Comparison of ENCODE assay signal across 8 cellular contexts in the genomic region with DNA sequence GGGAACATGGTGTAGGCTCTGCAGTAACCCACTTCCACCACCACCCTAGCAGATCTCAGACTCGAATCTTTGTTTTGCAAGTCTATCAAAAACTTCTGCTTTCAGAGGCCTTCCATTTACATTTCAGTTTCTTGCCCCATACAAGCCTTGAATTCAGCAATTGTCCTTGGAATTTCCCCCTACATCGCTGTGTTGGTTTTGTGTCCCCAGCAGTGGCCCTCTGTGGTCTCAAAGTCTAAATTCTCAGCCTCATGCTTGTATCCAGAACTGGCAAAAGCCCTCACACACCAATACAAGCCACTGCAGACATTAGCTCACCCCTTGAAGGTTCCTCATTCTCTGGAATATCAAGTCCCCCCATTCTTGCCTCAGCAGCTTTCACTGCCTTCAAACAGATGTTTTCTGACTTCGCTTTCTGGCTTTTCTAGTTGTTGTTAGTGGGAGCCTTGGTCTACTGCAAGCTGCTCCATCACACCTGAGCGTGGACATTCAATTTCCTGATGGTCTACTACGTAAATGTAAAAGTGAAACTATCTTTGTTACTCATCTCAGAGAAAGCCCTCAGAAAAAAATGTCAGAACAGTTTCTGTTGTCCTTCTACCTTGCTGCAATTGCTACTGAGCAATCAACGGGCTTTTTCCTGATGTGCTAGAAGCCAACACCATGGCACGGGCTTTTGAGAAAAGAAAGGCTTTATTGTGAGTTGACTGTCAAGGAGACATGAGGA. TPM values are rescaled to one million over a fixed set of nuclear protein-coding genes. Genes with fewer than 3 reads are reported as not detected.
DNase-seq lines count a peak whose midpoint lies in the region; ATAC-seq and TF ChIP-seq lines count a peak whose summit lies in the region.

No MANE protein-coding gene starts in this region.

- H3K27ac ChIP-seq in Peyer's patch (peak overlapping the region; percentile 43 to 93 (median 50)), osteoblast (ENCODE audit: low read depth, low read length) (no peak overlapping the region)

- peak overlapping the region; percentile 68 for H2AFZ ChIP-seq in osteoblast (ENCODE audit: low read length)

- H4K20me1 ChIP-seq in osteoblast (ENCODE audit: insufficient read depth, low read length) = peaks cover 4% of the 10 kb centered on the region

- no peaks in the 10 kb centered on the region for H3K9me3 ChIP-seq in Peyer's patch
- H3K9me3 ChIP-seq in osteoblast (ENCODE audit: low read depth, low read length) = no peaks in the 10 kb centered on the region

- H3K27me3 ChIP-seq in Peyer's patch (no peaks in the 10 kb centered on the region), osteoblast (ENCODE audit: insufficient read depth, low read length) (no peaks in the 10 kb centered on the region)

- DNase-seq in Peyer's patch (no peak), osteoblast (ENCODE audit: insufficient read length, low spot score, missing footprints) (no peak), HUDEP-2 (lab: John Stamatoyannopoulos, UW; ENCODE audit: unreplicated experiment in 76 of 76) (no peak), omental fat pad (ENCODE audit: low spot score) (no peak), HuH-7 (ENCODE audit: low spot score) (no peak), DMS 273 (lab: John Stamatoyannopoulos, UW; ENCODE audit: unreplicated experiment) (no peak)

- H3K79me2 ChIP-seq in osteoblast (ENCODE audit: insufficient read depth, low read length) = peaks cover 18% of the 10 kb centered on the region

- no peak for TF ChIP-seq POLR2A in Peyer's patch (IDR thresholded peaks at IDR 0.05)

- TF ChIP-seq CTCF in Peyer's patch (IDR thresholded peaks at IDR 0.05) = no peak
- no peak for TF ChIP-seq CTCF in osteoblast (IDR thresholded peaks at IDR 0.05; ENCODE audit: extremely low read depth, low read depth, low read length)
- no peak for TF ChIP-seq CTCF in omental fat pad (IDR thresholded peaks at IDR 0.05)

- H3K36me3 ChIP-seq in Peyer's patch (no peaks in the 10 kb centered on the region), osteoblast (ENCODE audit: insufficient read depth, low read length) (no peaks in the 10 kb centered on the region)

- peak overlapping the region; percentile 39 for H3K4me2 ChIP-seq in osteoblast (ENCODE audit: insufficient read depth, low read length)

- H3K4me1 ChIP-seq in Peyer's patch = peaks cover 0 to 16% (median 2%) of the 10 kb centered on the region in 4 donors
- H3K4me1 ChIP-seq in osteoblast (ENCODE audit: insufficient read depth, low read length) = peaks cover 10% of the 10 kb centered on the region

- H3K4me3 ChIP-seq in Peyer's patch = no peak overlapping the region
- peak overlapping the region; percentile 34 for H3K4me3 ChIP-seq in osteoblast (ENCODE audit: insufficient read depth, low read length)

- ATAC-seq in GM18858 (IDR thresholded peaks at IDR 0.05; ENCODE audit: unreplicated experiment) = peak; percentile 39
- ATAC-seq in HG02870 (IDR thresholded peaks at IDR 0.05; ENCODE audit: unreplicated experiment) = peak; percentile 37
- ATAC-seq in omental fat pad (ENCODE audit: low FRiP score) = no peak

RNA-seq across cellular contexts. Expression of a gene that starts 1.8 kb away (rescaled TPM):
- 10 to 100 TPM; 66.4 to 90.8 (median 68.2) TPM for total RNA-seq in Peyer's patch
- 48.9 and 50.7 TPM in 2 replicates for total RNA-seq in osteoblast
- total RNA-seq in omental fat pad = 10 to 100 TPM; 48.6 to 76.4 (median 56.0) TPM
